ENCODE assay signal across 1 cellular context in the genomic region with DNA sequence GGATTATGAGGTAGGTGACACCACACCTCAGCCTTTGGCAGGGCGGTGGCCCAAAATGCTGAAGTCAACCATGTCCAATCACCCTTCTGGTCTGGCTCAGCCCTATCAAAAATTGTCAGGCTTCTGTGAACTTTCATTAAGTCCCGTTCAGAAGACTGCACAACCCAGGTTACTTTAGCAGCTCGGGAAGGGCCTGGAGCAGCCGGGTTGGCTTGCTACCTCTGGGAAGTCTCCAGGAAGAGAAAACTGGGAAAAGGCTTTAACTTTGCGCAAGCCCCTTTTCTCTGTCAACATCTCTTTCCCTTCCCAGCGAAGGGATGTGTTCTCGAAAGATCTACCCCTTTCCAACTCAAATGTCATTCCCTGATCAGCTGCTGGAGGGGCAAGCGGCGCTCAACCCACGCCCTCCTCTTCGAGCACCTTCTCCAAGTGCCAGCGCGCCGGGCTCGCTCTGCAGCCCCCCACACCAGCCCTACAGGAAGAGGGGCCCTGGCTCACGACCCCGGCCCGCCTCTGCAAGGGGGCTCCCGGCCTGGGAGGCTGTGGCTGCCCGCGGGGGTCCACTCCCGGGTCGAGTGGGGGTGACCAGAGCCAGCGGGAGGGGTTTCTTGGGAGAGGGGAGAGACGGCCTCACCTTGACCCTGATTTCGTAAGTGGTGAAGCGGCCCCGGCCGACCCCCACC.
TF ChIP-seq lines count a peak whose summit lies in the region.

No MANE protein-coding gene starts in this region.

TF ChIP-seq in endothelial cell of umbilical vein, 7 proteins besides CTCF, POLR2A, EP300 and RAD21 (continued from another document):
- TF ChIP-seq EZH2 (IDR thresholded peaks at IDR 0.05; ENCODE audit: borderline replicate concordance, low read depth, low read length, severe bottlenecking) = no peak
